ENCODE assay signal across 12 cellular contexts in genomic region chr20:5691918-5692618, GRCh38. TPM values are rescaled to one million over a fixed set of nuclear protein-coding genes. Genes with fewer than 3 reads are reported as not detected.
DNase-seq lines count a peak whose midpoint lies in the region; ATAC-seq and TF ChIP-seq lines count a peak whose summit lies in the region.
"Had no signal": no experiment of that assay in that cellular context is flagged by ENCODE, and none has a peak within 500 bp of the region (broad histone marks: within the 10 kb centered on the region; RNA-seq: fewer than 3 reads in every experiment).

No MANE protein-coding gene starts in this region.

- no peak overlapping the region for H3K4me3 Mint-ChIP-seq in activated CD8-positive, alpha-beta memory T cell treated with anti-CD3 and anti-CD28 coated beads, Interleukin-2, amount 10 ng/mL, durations not matched to agents 7 days and 5 days

- peak overlapping the region; percentile 45; the same call in 1 of the 2 replicates for H3K9ac ChIP-seq in BLaER1

- H3K4me1 ChIP-seq in BLaER1 (peaks cover 30% of the 10 kb centered on the region), heart right ventricle (peaks cover 0 to 27% (median 14%) of the 10 kb centered on the region in 9 donors)

- H3K36me3 ChIP-seq in BLaER1 (no peaks in the 10 kb centered on the region), heart right ventricle (no peaks in the 10 kb centered on the region)

- H3K27ac ChIP-seq in BLaER1 (no peak overlapping the region), heart right ventricle (no peak overlapping the region), coronary artery (no peak overlapping the region)
- H3K27ac ChIP-seq: C4-2B, epithelial cell of prostate had no signal

- intact Hi-C loops in heart right ventricle (cut with DNase I): no loop called here

- H3K4me3 ChIP-seq in BLaER1 (no peak overlapping the region), heart right ventricle (no peak overlapping the region), coronary artery (no peak overlapping the region)

- 88 to 95% methylated on average over 9 of the region's 9 CpGs for WGBS in heart right ventricle, 2 donors

- no peaks in the 10 kb centered on the region for H3K4me1 Mint-ChIP-seq in activated CD8-positive, alpha-beta memory T cell treated with anti-CD3 and anti-CD28 coated beads, Interleukin-2, amount 10 ng/mL, durations not matched to agents 7 days and 5 days

- peak; percentile 6 for DNase-seq in NCI-H2171 (lab: John Stamatoyannopoulos, UW)
- no peak for DNase-seq in HPDE6-E6E7 (ENCODE audit: extremely low spot score)
- no peak for DNase-seq in heart right ventricle
- DNase-seq in activated CD8-positive, alpha-beta memory T cell treated with anti-CD3 and anti-CD28 coated beads, Interleukin-2, amount 10 ng/mL, durations not matched to agents 7 days and 5 days: no peak
- DNase-seq in coronary artery (ENCODE audit: low spot score): no peak
- DNase-seq: stimulated activated naive CD4-positive, alpha-beta T cell treated with Interleukin-2 at 50 U/mL for 16 hours had no signal

- H3K27me3 ChIP-seq in BLaER1 (no peaks in the 10 kb centered on the region), heart right ventricle (no peaks in the 10 kb centered on the region)

- no peaks in the 10 kb centered on the region for H3K27me3 Mint-ChIP-seq in activated CD8-positive, alpha-beta memory T cell treated with anti-CD3 and anti-CD28 coated beads, Interleukin-2, amount 10 ng/mL, durations not matched to agents 7 days and 5 days

- H3K9me3 Mint-ChIP-seq in activated CD8-positive, alpha-beta memory T cell treated with anti-CD3 and anti-CD28 coated beads, Interleukin-2, amount 10 ng/mL, durations not matched to agents 7 days and 5 days (ENCODE audit: low read depth): no peaks in the 10 kb centered on the region

- TF ChIP-seq CTCF in heart right ventricle (IDR thresholded peaks at IDR 0.05) (no peak), coronary artery (IDR thresholded peaks at IDR 0.05) (no peak)

- H3K27ac Mint-ChIP-seq in activated CD8-positive, alpha-beta memory T cell treated with anti-CD3 and anti-CD28 coated beads, Interleukin-2, amount 10 ng/mL, durations not matched to agents 7 days and 5 days: no peak overlapping the region

- ATAC-seq in GM19324 (IDR thresholded peaks at IDR 0.05; ENCODE audit: low FRiP score, unreplicated experiment) (peak; percentile 90), HG03060 (IDR thresholded peaks at IDR 0.05; ENCODE audit: low read depth, unreplicated experiment) (peak; percentile 97), heart right ventricle (no peak)
- no peak for ATAC-seq in activated CD8-positive, alpha-beta memory T cell treated with anti-CD3 and anti-CD28 coated beads, Interleukin-2, amount 10 ng/mL, durations not matched to agents 7 days and 5 days

- no peaks in the 10 kb centered on the region for H3K36me3 Mint-ChIP-seq in activated CD8-positive, alpha-beta memory T cell treated with anti-CD3 and anti-CD28 coated beads, Interleukin-2, amount 10 ng/mL, durations not matched to agents 7 days and 5 days
- H3K36me3 Mint-ChIP-seq: IgD-negative memory B cell had no signal

- peaks cover 6% of the 10 kb centered on the region; the same call in 1 of the 2 replicates for H3K9me3 ChIP-seq in BLaER1
- H3K9me3 ChIP-seq in heart right ventricle: peaks cover 0 to 4% (median 0%) of the 10 kb centered on the region in 11 donors

- no peaks in the 10 kb centered on the region for H4K20me1 ChIP-seq in BLaER1

- H3K4me2 ChIP-seq in BLaER1: peak overlapping the region; percentile 71

- CTCF ChIA-PET in activated CD8-positive, alpha-beta memory T cell treated with anti-CD3 and anti-CD28 coated beads, Interleukin-2, amount 10 ng/mL, durations not matched to agents 7 days and 5 days (lab: Charles Lee): no interaction called here

RNA-seq across cellular contexts. Expression of gene SHLD1, which starts 58.1 kb away (rescaled TPM):
- total RNA-seq in heart right ventricle: 1 to 10 TPM; 3.2 to 8.5 (median 4.8) TPM
- 1 to 10 TPM; 4.0 to 6.9 TPM for polyA plus RNA-seq in heart right ventricle
- total RNA-seq in activated CD8-positive, alpha-beta memory T cell treated with anti-CD3 and anti-CD28 coated beads, Interleukin-2, amount 10 ng/mL, durations not matched to agents 7 days and 5 days: 1 to 10 TPM; 8.5 to 9.1 TPM

Comparison
In these comparisons a context has a peak if more than half of its experiments do, and no peak if none do; other contexts are left out.
1. ATAC-seq: peak in GM19324 (single experiment) and HG03060 (single experiment); none in heart right ventricle (0 of 8) and activated CD8-positive, alpha-beta memory T cell treated with anti-CD3 and anti-CD28 coated beads, Interleukin-2, amount 10 ng/mL, durations not matched to agents 7 days and 5 days (single experiment).